10 cellular contexts compared by ENCODE assay signal in genomic region chr15:74136584-74137543, GRCh38. TPM values are rescaled to one million over a fixed set of nuclear protein-coding genes. Genes with fewer than 3 reads are reported as not detected.
DNase-seq lines count a peak whose midpoint lies in the region; ATAC-seq and TF ChIP-seq lines count a peak whose summit lies in the region.
"Had no signal": no experiment of that assay in that cellular context is flagged by ENCODE, and none has a peak within 500 bp of the region (broad histone marks: within the 10 kb centered on the region; RNA-seq: fewer than 3 reads in every experiment).

No MANE protein-coding gene starts in this region.

- WGBS in mesenchymal stem cell, result 19% methylated on average over 40 of the region's 40 CpGs

- TF ChIP-seq POLR2A in uterus (IDR thresholded peaks at IDR 0.05), result no peak

- H3K27ac ChIP-seq in mesenchymal stem cell (ENCODE audit: low read length, poor library complexity, severe bottlenecking) (no peak overlapping the region), uterus (peak overlapping the region; percentile 76 to 80)

- H4K8ac ChIP-seq in mesenchymal stem cell (ENCODE audit: low read length), result peak overlapping the region; percentile 33

- no peak overlapping the region for H2BK120ac ChIP-seq in mesenchymal stem cell (ENCODE audit: low read depth, low read length)

- H2BK5ac ChIP-seq in mesenchymal stem cell (ENCODE audit: low read depth, low read length, poor library complexity, severe bottlenecking), result no peak overlapping the region

- peak overlapping the region; percentile 71 for H3K9ac ChIP-seq in mesenchymal stem cell (ENCODE audit: low read length)

- ATAC-seq in Right ventricle myocardium inferior, result peak; percentile 14
- ATAC-seq in HG03354 (IDR thresholded peaks at IDR 0.05; ENCODE audit: poor library complexity, severe bottlenecking, unreplicated experiment), result no peak
- no peak for ATAC-seq in HG03432 (IDR thresholded peaks at IDR 0.05; ENCODE audit: unreplicated experiment)

- H3K18ac ChIP-seq in mesenchymal stem cell (ENCODE audit: low read depth in 1 of 2, low read length in 2 of 2), result peak overlapping the region in 1 of 2 experiments; percentile 1

- no peak overlapping the region for H4K91ac ChIP-seq in mesenchymal stem cell (ENCODE audit: low read length)

- no peaks in the 10 kb centered on the region for H3K79me1 ChIP-seq in mesenchymal stem cell (replicated peaks; ENCODE audit: low read length, poor library complexity, severe bottlenecking)

- no peak overlapping the region for H3K14ac ChIP-seq in mesenchymal stem cell (ENCODE audit: low read length in 2 of 2)

- H3K4me2 ChIP-seq in mesenchymal stem cell (ENCODE audit: low read length, poor library complexity, severe bottlenecking), result peak overlapping the region; percentile 73

- H3K4me1 ChIP-seq in mesenchymal stem cell (ENCODE audit: control insufficient read depth, insufficient read depth, low read depth, low read length) (peaks cover 21% of the 10 kb centered on the region), uterus (no peaks in the 10 kb centered on the region)

- peak overlapping the region; percentile 2 for H2BK15ac ChIP-seq in mesenchymal stem cell (ENCODE audit: low read depth, poor library complexity, severe bottlenecking)

- H3K23ac ChIP-seq in mesenchymal stem cell (ENCODE audit: low read length in 2 of 2), result no peak overlapping the region

- H3K27me3 ChIP-seq in mesenchymal stem cell (ENCODE audit: control insufficient read depth in 1 of 2, insufficient read depth in 1 of 2, low read length in 2 of 2) (peaks cover 34 to 54% of the 10 kb centered on the region in 2 experiments), uterus (peaks cover 0 to 9% of the 10 kb centered on the region in 2 donors)

- no peak for TF ChIP-seq CTCF in uterus (IDR thresholded peaks at IDR 0.05)

- H2AFZ ChIP-seq in mesenchymal stem cell (ENCODE audit: low read depth, low read length), result no peak overlapping the region

- no peak overlapping the region for H3K4ac ChIP-seq in mesenchymal stem cell (ENCODE audit: low read depth in 1 of 2, low read length in 2 of 2)

- H2AK5ac ChIP-seq in mesenchymal stem cell (ENCODE audit: low read length, severe bottlenecking), result no peak overlapping the region

- H3K4me3 ChIP-seq in mesenchymal stem cell (ENCODE audit: insufficient read depth in 1 of 2, low read depth in 1 of 2, low read length in 2 of 2) (peak overlapping the region; percentile 36 to 71), uterus (peak overlapping the region; percentile 44 to 48)
- H3K4me3 ChIP-seq: K562 had no signal

- DNase-seq in Right ventricle myocardium inferior (ENCODE audit: missing footprints), result no peak
- DNase-seq in cardiac septum (ENCODE audit: low spot score), result no peak
- DNase-seq in astrocyte of the hippocampus (ENCODE audit: low read depth, low spot score), result peak; percentile 21
- no peak for DNase-seq in mesenchymal stem cell
- peak in 1 of 2 donors; percentile 36 for DNase-seq in uterus
- DNase-seq in NCI-H1105 treated with DMSO at 0.1 percent for 48 hours (lab: John Stamatoyannopoulos, UW), result no peak
- DNase-seq: stimulated activated CD4-positive, alpha-beta T cell treated with anti-CD3 and anti-CD28 coated beads, Interleukin-12 subunit alpha, Interleukin-12 subunit beta, amount 100 ng/mL, for 4 hours had no signal

- H3K9me3 ChIP-seq in mesenchymal stem cell (ENCODE audit: control insufficient read depth, low read length) (no peaks in the 10 kb centered on the region), uterus (no peaks in the 10 kb centered on the region)

- intact Hi-C loops in Right ventricle myocardium inferior (cut with DNase I) (loop anchor here (2.0 to 10.0 kb wide), 2 partner anchors 42 to 162 kb away; no protein-coding TSS in a partner anchor), cardiac septum (cut with DNase I) (loop anchor here (2.0 kb wide), 1 partner anchor 36 kb away; the partner anchor contains the start of gene ISLR), uterus (cut with DNase I; ENCODE audit: low total_unique reads) (no loop called here)

- H2BK12ac ChIP-seq in mesenchymal stem cell (ENCODE audit: low read length in 2 of 2), result no peak overlapping the region

- H3K36me3 ChIP-seq in mesenchymal stem cell (ENCODE audit: control insufficient read depth in 1 of 2, insufficient read depth in 2 of 2, low read depth in 1 of 2, low read length in 2 of 2) (peaks cover 0 to 14% of the 10 kb centered on the region in 2 experiments), uterus (no peaks in the 10 kb centered on the region)

RNA-seq across cellular contexts. Expression of gene ISLR2, which starts 6.5 kb away (rescaled TPM):
- total RNA-seq in Right ventricle myocardium inferior (1.3 TPM), cardiac septum (4.1 TPM), uterus (10 to 100 TPM in 1 of 4 donors, 1 to 10 TPM in 1, under 1 TPM in 1, not detected in 1; 0.77 to 11.8 (median 5.1) TPM)
- not detected for polyA plus RNA-seq in mesenchymal stem cell (2013, experiment 1 of 2)
- not detected for polyA plus RNA-seq in mesenchymal stem cell (2013, experiment 2 of 2)
- total RNA-seq: K562 had no signal
- polyA plus RNA-seq: K562 had no signal

RNA-seq across cellular contexts. Expression of gene ISLR, which starts 36.6 kb away (rescaled TPM):
- 13.8 TPM for total RNA-seq in Right ventricle myocardium inferior
- 16.2 TPM for total RNA-seq in cardiac septum
- 4.7 TPM for polyA plus RNA-seq in mesenchymal stem cell (2013, experiment 1 of 2)
- polyA plus RNA-seq in mesenchymal stem cell (2013, experiment 2 of 2), result 3.5 TPM
- total RNA-seq in uterus, result 100 to 1,000 TPM; 170 to 215 (median 201) TPM
- total RNA-seq: K562 had no signal
- polyA plus RNA-seq: K562 had no signal

RNA-seq across cellular contexts. Expression of gene GOLGA6A, which starts 54.5 kb away (rescaled TPM):
- total RNA-seq in Right ventricle myocardium inferior, result not detected
- total RNA-seq in cardiac septum, result not detected
- polyA plus RNA-seq in mesenchymal stem cell (2013, experiment 1 of 2), result not detected
- polyA plus RNA-seq in mesenchymal stem cell (2013, experiment 2 of 2), result 0.03 TPM
- total RNA-seq in uterus, result under 1 TPM in 1 of 4 donors, not detected in 3; 0.58 TPM
- total RNA-seq: K562 had no signal
- polyA plus RNA-seq: K562 had no signal
